Comparison of ENCODE assay signal across 17 cellular contexts in genomic region chr1:228308628-228309547, GRCh38.
DNase-seq lines count a peak whose midpoint lies in the region; ATAC-seq and TF ChIP-seq lines count a peak whose summit lies in the region.
"Had no signal": no experiment of that assay in that cellular context is flagged by ENCODE, and none has a peak within 500 bp of the region (broad histone marks: within the 10 kb centered on the region; RNA-seq: fewer than 3 reads in every experiment).

No MANE protein-coding gene starts in this region.

- peaks cover 28% of the 10 kb centered on the region for H3K27me3 ChIP-seq in kidney epithelial cell (ENCODE audit: control insufficient read depth, insufficient read depth, low read length)
- H3K27me3 ChIP-seq: body of pancreas, neutrophil had no signal

- H3K36me3 Mint-ChIP-seq in Calu3 (ENCODE audit: insufficient read depth, unreplicated experiment) = no peaks in the 10 kb centered on the region

- intact Hi-C loops in Calu3 (cut with micrococcal nuclease; ENCODE audit: unreplicated experiment) = no loop called here

- TF ChIP-seq CTCF in Calu3 (IDR thresholded peaks at IDR 0.05; ENCODE audit: unreplicated experiment) (peak; percentile 15), GM12875 (IDR thresholded peaks at IDR 0.05; ENCODE audit: borderline replicate concordance, insufficient read depth, low read depth, low read length) (0 out of 2 replicates have a peak, but pooled peaks have one; percentile 14), kidney epithelial cell (IDR thresholded peaks at IDR 0.05; ENCODE audit: insufficient read depth, low read length, poor library complexity, severe bottlenecking) (peak; percentile 8)

- BruUV-seq in Calu3 (replicated peaks; lab: Mats Ljungman, UMichigan) = no TSS peak

- no peak overlapping the region for H3K27ac Mint-ChIP-seq in Calu3 (ENCODE audit: unreplicated experiment)
- H3K27ac Mint-ChIP-seq: activated CD4-positive, alpha-beta T cell treated with anti-CD3 and anti-CD28 coated beads for 36 hours; activated T-helper 1 cell treated with anti-CD3 and anti-CD28 coated beads, Interleukin-12 subunit alpha, Interleukin-12 subunit beta, Interleukin-2, Interleukin-4 antibody, amounts not matched to agents 30 ng/mL and 10 ng/mL and 1 ng/mL, durations not matched to agents 14 hours and 24 hours and 36 hours had no signal

- CTCF ChIA-PET in Calu3 (lab: Charles Lee) = no interaction called here

- no peaks in the 10 kb centered on the region for H3K4me1 Mint-ChIP-seq in Calu3 (ENCODE audit: low read depth, unreplicated experiment)
- H3K4me1 Mint-ChIP-seq: activated CD4-positive, alpha-beta T cell treated with anti-CD3 and anti-CD28 coated beads for 36 hours had no signal

- H3K4me3 ChIP-seq in GM12875 (ENCODE audit: low read depth, low read length) = no peak overlapping the region
- no peak overlapping the region for H3K4me3 ChIP-seq in kidney epithelial cell (ENCODE audit: low read depth, low read length)
- H3K4me3 ChIP-seq: body of pancreas, GM12878, left ventricle myocardium inferior, thoracic aorta had no signal

- DNase-seq in Calu3 (no peak), RPMI8226 (peak; percentile 53), kidney epithelial cell (ENCODE audit: low read depth) (no peak), germinal center (ENCODE audit: low spot score) (no peak)
- DNase-seq in stimulated activated CD4-positive, alpha-beta T cell treated with anti-CD3 and anti-CD28 coated beads, Interleukin-12 subunit alpha, Interleukin-12 subunit beta, amount 100 ng/mL, for 4 hours = no peak
- DNase-seq: activated CD4-positive, alpha-beta T cell treated with anti-CD3 and anti-CD28 coated beads for 36 hours; left ventricle myocardium inferior; NCI-H1436 treated with DMSO at 0.1 percent for 48 hours; NCI-H69; small intestine had no signal

- H3K27me3 Mint-ChIP-seq in Calu3 (ENCODE audit: unreplicated experiment) = peaks cover 13% of the 10 kb centered on the region
- H3K27me3 Mint-ChIP-seq: activated CD4-positive, alpha-beta T cell treated with anti-CD3 and anti-CD28 coated beads for 36 hours had no signal

- ATAC-seq in HG02852 (IDR thresholded peaks at IDR 0.05; ENCODE audit: unreplicated experiment) = no peak
- ATAC-seq: activated CD4-positive, alpha-beta T cell treated with anti-CD3 and anti-CD28 coated beads for 36 hours; body of pancreas; GM12878 had no signal

- no peaks in the 10 kb centered on the region for H3K36me3 ChIP-seq in kidney epithelial cell (ENCODE audit: control insufficient read depth, insufficient read depth, low read length)
- H3K36me3 ChIP-seq: neutrophil, thoracic aorta had no signal

- H3K9me3 Mint-ChIP-seq in Calu3 (ENCODE audit: low read depth, unreplicated experiment) = peaks cover 3% of the 10 kb centered on the region

- H3K4me3 Mint-ChIP-seq in Calu3 (ENCODE audit: low read depth, unreplicated experiment) = no peak overlapping the region
- H3K4me3 Mint-ChIP-seq: activated CD4-positive, alpha-beta T cell treated with anti-CD3 and anti-CD28 coated beads for 36 hours; activated T-helper 1 cell treated with anti-CD3 and anti-CD28 coated beads, Interleukin-12 subunit alpha, Interleukin-12 subunit beta, Interleukin-2, Interleukin-4 antibody, amounts not matched to agents 30 ng/mL and 10 ng/mL and 1 ng/mL, durations not matched to agents 14 hours and 24 hours and 36 hours had no signal
